ENCODE assay signal across 1 cellular context in the genomic region with DNA sequence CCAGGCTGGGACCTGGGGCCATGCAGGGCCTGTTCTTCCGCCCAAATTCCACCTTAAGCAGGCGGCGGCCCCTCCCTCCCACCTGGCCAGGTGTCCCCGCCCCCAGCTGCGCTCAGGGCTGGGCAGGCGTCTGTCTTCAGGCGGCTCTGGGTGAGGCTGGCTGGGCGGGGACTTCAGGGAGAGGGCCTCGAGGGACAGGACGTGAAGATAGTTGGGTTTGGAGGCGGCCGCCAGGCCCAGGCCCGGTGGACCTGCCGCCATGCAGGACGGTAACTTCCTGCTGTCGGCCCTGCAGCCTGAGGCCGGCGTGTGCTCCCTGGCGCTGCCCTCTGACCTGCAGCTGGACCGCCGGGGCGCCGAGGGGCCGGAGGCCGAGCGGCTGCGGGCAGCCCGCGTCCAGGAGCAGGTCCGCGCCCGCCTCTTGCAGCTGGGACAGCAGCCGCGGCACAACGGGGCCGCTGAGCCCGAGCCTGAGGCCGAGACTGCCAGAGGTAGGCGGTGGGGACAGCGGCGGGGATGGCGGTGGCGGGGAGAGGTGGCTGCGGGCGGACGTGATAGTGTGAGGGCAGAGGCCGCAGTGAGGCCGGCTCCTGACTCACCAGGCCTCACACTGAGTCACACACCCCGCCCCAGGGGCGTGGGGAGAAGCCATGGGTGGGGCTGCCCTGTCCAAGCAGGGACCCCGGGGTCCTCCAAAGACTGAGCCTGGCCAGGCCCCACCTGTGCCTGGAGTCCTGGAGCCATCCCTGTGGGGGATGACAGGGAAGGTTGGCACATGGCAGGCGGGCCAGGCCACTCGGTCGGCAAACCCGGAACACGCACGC.
TF ChIP-seq lines count a peak whose summit lies in the region.

A gene with protein sequence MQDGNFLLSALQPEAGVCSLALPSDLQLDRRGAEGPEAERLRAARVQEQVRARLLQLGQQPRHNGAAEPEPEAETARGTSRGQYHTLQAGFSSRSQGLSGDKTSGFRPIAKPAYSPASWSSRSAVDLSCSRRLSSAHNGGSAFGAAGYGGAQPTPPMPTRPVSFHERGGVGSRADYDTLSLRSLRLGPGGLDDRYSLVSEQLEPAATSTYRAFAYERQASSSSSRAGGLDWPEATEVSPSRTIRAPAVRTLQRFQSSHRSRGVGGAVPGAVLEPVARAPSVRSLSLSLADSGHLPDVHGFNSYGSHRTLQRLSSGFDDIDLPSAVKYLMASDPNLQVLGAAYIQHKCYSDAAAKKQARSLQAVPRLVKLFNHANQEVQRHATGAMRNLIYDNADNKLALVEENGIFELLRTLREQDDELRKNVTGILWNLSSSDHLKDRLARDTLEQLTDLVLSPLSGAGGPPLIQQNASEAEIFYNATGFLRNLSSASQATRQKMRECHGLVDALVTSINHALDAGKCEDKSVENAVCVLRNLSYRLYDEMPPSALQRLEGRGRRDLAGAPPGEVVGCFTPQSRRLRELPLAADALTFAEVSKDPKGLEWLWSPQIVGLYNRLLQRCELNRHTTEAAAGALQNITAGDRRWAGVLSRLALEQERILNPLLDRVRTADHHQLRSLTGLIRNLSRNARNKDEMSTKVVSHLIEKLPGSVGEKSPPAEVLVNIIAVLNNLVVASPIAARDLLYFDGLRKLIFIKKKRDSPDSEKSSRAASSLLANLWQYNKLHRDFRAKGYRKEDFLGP (plus strand): TSS at position 176 of the 824 bp plus-strand sequence. CDS start 84 bp downstream, at position 260.

TF ChIP-seq in HepG2, 621 proteins besides CTCF, POLR2A, EP300 and RAD21 (continued from another document and continues in another):
- TF ChIP-seq, protein P1, sequence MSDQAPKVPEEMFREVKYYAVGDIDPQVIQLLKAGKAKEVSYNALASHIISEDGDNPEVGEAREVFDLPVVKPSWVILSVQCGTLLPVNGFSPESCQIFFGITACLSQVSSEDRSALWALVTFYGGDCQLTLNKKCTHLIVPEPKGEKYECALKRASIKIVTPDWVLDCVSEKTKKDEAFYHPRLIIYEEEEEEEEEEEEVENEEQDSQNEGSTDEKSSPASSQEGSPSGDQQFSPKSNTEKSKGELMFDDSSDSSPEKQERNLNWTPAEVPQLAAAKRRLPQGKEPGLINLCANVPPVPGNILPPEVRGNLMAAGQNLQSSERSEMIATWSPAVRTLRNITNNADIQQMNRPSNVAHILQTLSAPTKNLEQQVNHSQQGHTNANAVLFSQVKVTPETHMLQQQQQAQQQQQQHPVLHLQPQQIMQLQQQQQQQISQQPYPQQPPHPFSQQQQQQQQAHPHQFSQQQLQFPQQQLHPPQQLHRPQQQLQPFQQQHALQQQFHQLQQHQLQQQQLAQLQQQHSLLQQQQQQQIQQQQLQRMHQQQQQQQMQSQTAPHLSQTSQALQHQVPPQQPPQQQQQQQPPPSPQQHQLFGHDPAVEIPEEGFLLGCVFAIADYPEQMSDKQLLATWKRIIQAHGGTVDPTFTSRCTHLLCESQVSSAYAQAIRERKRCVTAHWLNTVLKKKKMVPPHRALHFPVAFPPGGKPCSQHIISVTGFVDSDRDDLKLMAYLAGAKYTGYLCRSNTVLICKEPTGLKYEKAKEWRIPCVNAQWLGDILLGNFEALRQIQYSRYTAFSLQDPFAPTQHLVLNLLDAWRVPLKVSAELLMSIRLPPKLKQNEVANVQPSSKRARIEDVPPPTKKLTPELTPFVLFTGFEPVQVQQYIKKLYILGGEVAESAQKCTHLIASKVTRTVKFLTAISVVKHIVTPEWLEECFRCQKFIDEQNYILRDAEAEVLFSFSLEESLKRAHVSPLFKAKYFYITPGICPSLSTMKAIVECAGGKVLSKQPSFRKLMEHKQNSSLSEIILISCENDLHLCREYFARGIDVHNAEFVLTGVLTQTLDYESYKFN (CRISPR knock-in tag; conservative IDR thresholded peaks at IDR 0.05), result peak; percentile 41; the same call in 1 of the 2 replicates
- TF ChIP-seq CC2D1A (CRISPR knock-in tag; IDR thresholded peaks at IDR 0.05), result 0 out of 2 replicates have a peak, but pooled peaks have one; percentile 86
- TF ChIP-seq, protein P2, sequence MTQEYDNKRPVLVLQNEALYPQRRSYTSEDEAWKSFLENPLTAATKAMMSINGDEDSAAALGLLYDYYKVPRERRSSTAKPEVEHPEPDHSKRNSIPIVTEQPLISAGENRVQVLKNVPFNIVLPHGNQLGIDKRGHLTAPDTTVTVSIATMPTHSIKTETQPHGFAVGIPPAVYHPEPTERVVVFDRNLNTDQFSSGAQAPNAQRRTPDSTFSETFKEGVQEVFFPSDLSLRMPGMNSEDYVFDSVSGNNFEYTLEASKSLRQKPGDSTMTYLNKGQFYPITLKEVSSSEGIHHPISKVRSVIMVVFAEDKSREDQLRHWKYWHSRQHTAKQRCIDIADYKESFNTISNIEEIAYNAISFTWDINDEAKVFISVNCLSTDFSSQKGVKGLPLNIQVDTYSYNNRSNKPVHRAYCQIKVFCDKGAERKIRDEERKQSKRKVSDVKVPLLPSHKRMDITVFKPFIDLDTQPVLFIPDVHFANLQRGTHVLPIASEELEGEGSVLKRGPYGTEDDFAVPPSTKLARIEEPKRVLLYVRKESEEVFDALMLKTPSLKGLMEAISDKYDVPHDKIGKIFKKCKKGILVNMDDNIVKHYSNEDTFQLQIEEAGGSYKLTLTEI (CRISPR knock-in tag; conservative IDR thresholded peaks at IDR 0.05), result no peak
- TF ChIP-seq, protein P3, sequence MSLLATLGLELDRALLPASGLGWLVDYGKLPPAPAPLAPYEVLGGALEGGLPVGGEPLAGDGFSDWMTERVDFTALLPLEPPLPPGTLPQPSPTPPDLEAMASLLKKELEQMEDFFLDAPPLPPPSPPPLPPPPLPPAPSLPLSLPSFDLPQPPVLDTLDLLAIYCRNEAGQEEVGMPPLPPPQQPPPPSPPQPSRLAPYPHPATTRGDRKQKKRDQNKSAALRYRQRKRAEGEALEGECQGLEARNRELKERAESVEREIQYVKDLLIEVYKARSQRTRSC (CRISPR knock-in tag; IDR thresholded peaks at IDR 0.05; ENCODE audit: low read depth), result no peak
- TF ChIP-seq CAMTA2 (CRISPR knock-in tag; IDR thresholded peaks at IDR 0.05; ENCODE audit: borderline replicate concordance), result 0 out of 2 replicates have a peak, but pooled peaks have one; percentile 33
- TF ChIP-seq RFX5 (IDR thresholded peaks at IDR 0.05; ENCODE audit: low read depth, low read length), result no peak
- TF ChIP-seq CEBPG (CRISPR knock-in tag; IDR thresholded peaks at IDR 0.05), result no peak
- TF ChIP-seq PRPF4 (IDR thresholded peaks at IDR 0.05; ENCODE audit: low read depth, low read length, poor library complexity, severe bottlenecking), result no peak
- TF ChIP-seq, protein P4, sequence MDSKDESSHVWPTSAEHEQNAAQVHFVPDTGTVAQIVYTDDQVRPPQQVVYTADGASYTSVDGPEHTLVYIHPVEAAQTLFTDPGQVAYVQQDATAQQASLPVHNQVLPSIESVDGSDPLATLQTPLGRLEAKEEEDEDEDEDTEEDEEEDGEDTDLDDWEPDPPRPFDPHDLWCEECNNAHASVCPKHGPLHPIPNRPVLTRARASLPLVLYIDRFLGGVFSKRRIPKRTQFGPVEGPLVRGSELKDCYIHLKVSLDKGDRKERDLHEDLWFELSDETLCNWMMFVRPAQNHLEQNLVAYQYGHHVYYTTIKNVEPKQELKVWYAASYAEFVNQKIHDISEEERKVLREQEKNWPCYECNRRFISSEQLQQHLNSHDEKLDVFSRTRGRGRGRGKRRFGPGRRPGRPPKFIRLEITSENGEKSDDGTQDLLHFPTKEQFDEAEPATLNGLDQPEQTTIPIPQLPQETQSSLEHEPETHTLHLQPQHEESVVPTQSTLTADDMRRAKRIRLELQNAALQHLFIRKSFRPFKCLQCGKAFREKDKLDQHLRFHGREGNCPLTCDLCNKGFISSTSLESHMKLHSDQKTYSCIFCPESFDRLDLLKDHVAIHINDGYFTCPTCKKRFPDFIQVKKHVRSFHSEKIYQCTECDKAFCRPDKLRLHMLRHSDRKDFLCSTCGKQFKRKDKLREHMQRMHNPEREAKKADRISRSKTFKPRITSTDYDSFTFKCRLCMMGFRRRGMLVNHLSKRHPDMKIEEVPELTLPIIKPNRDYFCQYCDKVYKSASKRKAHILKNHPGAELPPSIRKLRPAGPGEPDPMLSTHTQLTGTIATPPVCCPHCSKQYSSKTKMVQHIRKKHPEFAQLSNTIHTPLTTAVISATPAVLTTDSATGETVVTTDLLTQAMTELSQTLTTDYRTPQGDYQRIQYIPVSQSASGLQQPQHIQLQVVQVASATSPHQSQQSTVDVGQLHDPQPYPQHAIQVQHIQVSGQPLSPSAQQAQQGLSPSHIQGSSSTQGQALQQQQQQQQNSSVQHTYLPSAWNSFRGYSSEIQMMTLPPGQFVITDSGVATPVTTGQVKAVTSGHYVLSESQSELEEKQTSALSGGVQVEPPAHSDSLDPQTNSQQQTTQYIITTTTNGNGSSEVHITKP (CRISPR knock-in tag; IDR thresholded peaks at IDR 0.05; ENCODE audit: low read depth), result no peak
- TF ChIP-seq, protein P5, sequence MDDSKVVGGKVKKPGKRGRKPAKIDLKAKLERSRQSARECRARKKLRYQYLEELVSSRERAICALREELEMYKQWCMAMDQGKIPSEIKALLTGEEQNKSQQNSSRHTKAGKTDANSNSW (CRISPR knock-in tag; IDR thresholded peaks at IDR 0.05; ENCODE audit: borderline replicate concordance), result no peak; the same call in 1 of the 2 replicates
- TF ChIP-seq ZNF333 (CRISPR knock-in tag; IDR thresholded peaks at IDR 0.05; ENCODE audit: borderline replicate concordance), result no peak; the same call in 1 of the 2 replicates
- TF ChIP-seq, protein P6, sequence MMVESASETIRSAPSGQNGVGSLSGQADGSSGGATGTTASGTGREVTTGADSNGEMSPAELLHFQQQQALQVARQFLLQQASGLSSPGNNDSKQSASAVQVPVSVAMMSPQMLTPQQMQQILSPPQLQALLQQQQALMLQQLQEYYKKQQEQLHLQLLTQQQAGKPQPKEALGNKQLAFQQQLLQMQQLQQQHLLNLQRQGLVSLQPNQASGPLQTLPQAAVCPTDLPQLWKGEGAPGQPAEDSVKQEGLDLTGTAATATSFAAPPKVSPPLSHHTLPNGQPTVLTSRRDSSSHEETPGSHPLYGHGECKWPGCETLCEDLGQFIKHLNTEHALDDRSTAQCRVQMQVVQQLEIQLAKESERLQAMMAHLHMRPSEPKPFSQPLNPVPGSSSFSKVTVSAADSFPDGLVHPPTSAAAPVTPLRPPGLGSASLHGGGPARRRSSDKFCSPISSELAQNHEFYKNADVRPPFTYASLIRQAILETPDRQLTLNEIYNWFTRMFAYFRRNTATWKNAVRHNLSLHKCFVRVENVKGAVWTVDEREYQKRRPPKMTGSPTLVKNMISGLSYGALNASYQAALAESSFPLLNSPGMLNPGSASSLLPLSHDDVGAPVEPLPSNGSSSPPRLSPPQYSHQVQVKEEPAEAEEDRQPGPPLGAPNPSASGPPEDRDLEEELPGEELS (CRISPR knock-in tag; IDR thresholded peaks at IDR 0.05), result no peak
- TF ChIP-seq BORCS8-MEF2B (CRISPR knock-in tag; IDR thresholded peaks at IDR 0.05), result 0 out of 2 replicates have a peak, but pooled peaks have one; percentile 4
- TF ChIP-seq ZNF296 (CRISPR knock-in tag; conservative IDR thresholded peaks at IDR 0.05), result no peak; the same call in 1 of the 2 replicates
- no peak for TF ChIP-seq LCORL (IDR thresholded peaks at IDR 0.05)
- no peak; the same call in 1 of the 2 replicates for TF ChIP-seq LCORL (CRISPR knock-in tag; IDR thresholded peaks at IDR 0.05)
- TF ChIP-seq, protein P7, sequence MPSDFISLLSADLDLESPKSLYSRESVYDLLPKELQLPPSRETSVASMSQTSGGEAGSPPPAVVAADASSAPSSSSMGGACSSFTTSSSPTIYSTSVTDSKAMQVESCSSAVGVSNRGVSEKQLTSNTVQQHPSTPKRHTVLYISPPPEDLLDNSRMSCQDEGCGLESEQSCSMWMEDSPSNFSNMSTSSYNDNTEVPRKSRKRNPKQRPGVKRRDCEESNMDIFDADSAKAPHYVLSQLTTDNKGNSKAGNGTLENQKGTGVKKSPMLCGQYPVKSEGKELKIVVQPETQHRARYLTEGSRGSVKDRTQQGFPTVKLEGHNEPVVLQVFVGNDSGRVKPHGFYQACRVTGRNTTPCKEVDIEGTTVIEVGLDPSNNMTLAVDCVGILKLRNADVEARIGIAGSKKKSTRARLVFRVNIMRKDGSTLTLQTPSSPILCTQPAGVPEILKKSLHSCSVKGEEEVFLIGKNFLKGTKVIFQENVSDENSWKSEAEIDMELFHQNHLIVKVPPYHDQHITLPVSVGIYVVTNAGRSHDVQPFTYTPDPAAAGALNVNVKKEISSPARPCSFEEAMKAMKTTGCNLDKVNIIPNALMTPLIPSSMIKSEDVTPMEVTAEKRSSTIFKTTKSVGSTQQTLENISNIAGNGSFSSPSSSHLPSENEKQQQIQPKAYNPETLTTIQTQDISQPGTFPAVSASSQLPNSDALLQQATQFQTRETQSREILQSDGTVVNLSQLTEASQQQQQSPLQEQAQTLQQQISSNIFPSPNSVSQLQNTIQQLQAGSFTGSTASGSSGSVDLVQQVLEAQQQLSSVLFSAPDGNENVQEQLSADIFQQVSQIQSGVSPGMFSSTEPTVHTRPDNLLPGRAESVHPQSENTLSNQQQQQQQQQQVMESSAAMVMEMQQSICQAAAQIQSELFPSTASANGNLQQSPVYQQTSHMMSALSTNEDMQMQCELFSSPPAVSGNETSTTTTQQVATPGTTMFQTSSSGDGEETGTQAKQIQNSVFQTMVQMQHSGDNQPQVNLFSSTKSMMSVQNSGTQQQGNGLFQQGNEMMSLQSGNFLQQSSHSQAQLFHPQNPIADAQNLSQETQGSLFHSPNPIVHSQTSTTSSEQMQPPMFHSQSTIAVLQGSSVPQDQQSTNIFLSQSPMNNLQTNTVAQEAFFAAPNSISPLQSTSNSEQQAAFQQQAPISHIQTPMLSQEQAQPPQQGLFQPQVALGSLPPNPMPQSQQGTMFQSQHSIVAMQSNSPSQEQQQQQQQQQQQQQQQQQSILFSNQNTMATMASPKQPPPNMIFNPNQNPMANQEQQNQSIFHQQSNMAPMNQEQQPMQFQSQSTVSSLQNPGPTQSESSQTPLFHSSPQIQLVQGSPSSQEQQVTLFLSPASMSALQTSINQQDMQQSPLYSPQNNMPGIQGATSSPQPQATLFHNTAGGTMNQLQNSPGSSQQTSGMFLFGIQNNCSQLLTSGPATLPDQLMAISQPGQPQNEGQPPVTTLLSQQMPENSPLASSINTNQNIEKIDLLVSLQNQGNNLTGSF (CRISPR knock-in tag; IDR thresholded peaks at IDR 0.05), result 0 out of 2 replicates have a peak, but pooled peaks have one; percentile 36
- TF ChIP-seq, protein P8, sequence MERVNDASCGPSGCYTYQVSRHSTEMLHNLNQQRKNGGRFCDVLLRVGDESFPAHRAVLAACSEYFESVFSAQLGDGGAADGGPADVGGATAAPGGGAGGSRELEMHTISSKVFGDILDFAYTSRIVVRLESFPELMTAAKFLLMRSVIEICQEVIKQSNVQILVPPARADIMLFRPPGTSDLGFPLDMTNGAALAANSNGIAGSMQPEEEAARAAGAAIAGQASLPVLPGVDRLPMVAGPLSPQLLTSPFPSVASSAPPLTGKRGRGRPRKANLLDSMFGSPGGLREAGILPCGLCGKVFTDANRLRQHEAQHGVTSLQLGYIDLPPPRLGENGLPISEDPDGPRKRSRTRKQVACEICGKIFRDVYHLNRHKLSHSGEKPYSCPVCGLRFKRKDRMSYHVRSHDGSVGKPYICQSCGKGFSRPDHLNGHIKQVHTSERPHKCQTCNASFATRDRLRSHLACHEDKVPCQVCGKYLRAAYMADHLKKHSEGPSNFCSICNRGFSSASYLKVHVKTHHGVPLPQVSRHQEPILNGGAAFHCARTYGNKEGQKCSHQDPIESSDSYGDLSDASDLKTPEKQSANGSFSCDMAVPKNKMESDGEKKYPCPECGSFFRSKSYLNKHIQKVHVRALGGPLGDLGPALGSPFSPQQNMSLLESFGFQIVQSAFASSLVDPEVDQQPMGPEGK (CRISPR knock-in tag; IDR thresholded peaks at IDR 0.05), result peak; percentile 54; the same call in 1 of the 2 replicates
